In genomic region chr20:34834459-34834893, GRCh38 we compare ENCODE assay signal across 8 cellular contexts. TPM values are rescaled to one million over a fixed set of nuclear protein-coding genes. Genes with fewer than 3 reads are reported as not detected.
DNase-seq lines count a peak whose midpoint lies in the region; ATAC-seq, FAIRE-seq and TF ChIP-seq lines count a peak whose summit lies in the region.

No MANE protein-coding gene starts in this region.

- H3K27me3 ChIP-seq in heart left ventricle = no peaks in the 10 kb centered on the region
- no peaks in the 10 kb centered on the region for H3K27me3 ChIP-seq in right atrium auricular region
- no peaks in the 10 kb centered on the region for H3K27me3 ChIP-seq in upper lobe of right lung

- WGBS in heart left ventricle, 4 donors = 50 to 65% (median 51%) methylated on average over 6 of the region's 6 CpGs

- TF ChIP-seq CTCF in heart left ventricle (IDR thresholded peaks at IDR 0.05) = peak; percentile 34 to 64 (median 50)
- peak in 1 of 2 donors; percentile 60 for TF ChIP-seq CTCF in right atrium auricular region (IDR thresholded peaks at IDR 0.05)
- peak; percentile 62 for TF ChIP-seq CTCF in VCaP (conservative IDR thresholded peaks at IDR 0.05)
- peak; percentile 49 for TF ChIP-seq CTCF in upper lobe of right lung (IDR thresholded peaks at IDR 0.05)

- DNase-seq in heart left ventricle (no peak), right atrium auricular region (ENCODE audit: low spot score) (no peak), NCI-H1694 (lab: John Stamatoyannopoulos, UW) (peak; percentile 64), upper lobe of right lung (no peak)
- no peak for DNase-seq in stimulated activated CD4-positive, alpha-beta T cell treated with anti-CD3 and anti-CD28 coated beads, Interleukin-4, amount 100 ng/mL, for 24 hours

- H3K27ac ChIP-seq in heart left ventricle = no peak overlapping the region
- H3K27ac ChIP-seq in right atrium auricular region = no peak overlapping the region
- H3K27ac ChIP-seq in VCaP = no peak overlapping the region; the same call in 1 of the 2 replicates
- H3K27ac ChIP-seq in upper lobe of right lung = no peak overlapping the region

- H3K36me3 ChIP-seq in heart left ventricle = no peaks in the 10 kb centered on the region
- no peaks in the 10 kb centered on the region for H3K36me3 ChIP-seq in right atrium auricular region
- H3K36me3 ChIP-seq in upper lobe of right lung = no peaks in the 10 kb centered on the region

- H3K4me1 ChIP-seq in heart left ventricle (no peaks in the 10 kb centered on the region), right atrium auricular region (no peaks in the 10 kb centered on the region), upper lobe of right lung (no peaks in the 10 kb centered on the region)

- H3K4me3 ChIP-seq in heart left ventricle (no peak overlapping the region), right atrium auricular region (no peak overlapping the region), upper lobe of right lung (no peak overlapping the region)

- ATAC-seq in heart left ventricle (no peak), upper lobe of right lung (peak; percentile 32), HG02973 (IDR thresholded peaks at IDR 0.05; ENCODE audit: unreplicated experiment) (no peak)

- FAIRE-seq in islet of Langerhans (lab: Jason Lieb, UNC) = peak; percentile 97

- intact Hi-C loops in heart left ventricle (cut with DNase I) = loop anchor here in 5 of 10 donors (5.0 to 10.0 kb wide), 7 partner anchors 260 to 610 kb away; partner anchors contain the start of genes GDF5 (in 1 of the 5), MMP24OS (in 1 of the 5) and TRPC4AP (in 1 of the 5)
- intact Hi-C loops in upper lobe of right lung (cut with DNase I) = no loop called here

- H3K9me3 ChIP-seq in heart left ventricle (no peaks in the 10 kb centered on the region), right atrium auricular region (no peaks in the 10 kb centered on the region), upper lobe of right lung (no peaks in the 10 kb centered on the region)

- TF ChIP-seq POLR2A in heart left ventricle (IDR thresholded peaks at IDR 0.05) = no peak

RNA-seq across cellular contexts. Expression of gene NCOA6, which starts 9.0 kb away (rescaled TPM):
- total RNA-seq in heart left ventricle = 10 to 100 TPM; 13.0 to 34.0 (median 19.9) TPM
- 10 to 100 TPM; 13.9 to 22.7 TPM for polyA plus RNA-seq in heart left ventricle
- 10 to 100 TPM; 18.2 to 18.4 TPM for total RNA-seq in right atrium auricular region
- 27.8 TPM for total RNA-seq in upper lobe of right lung

RNA-seq across cellular contexts. Expression of gene GGT7, which starts 38.2 kb away (rescaled TPM):
- total RNA-seq in heart left ventricle (10 to 100 TPM in 8 of 9 donors, 1 to 10 TPM in 1; 7.9 to 30.7 (median 17.5) TPM), right atrium auricular region (10 to 100 TPM in 1 of 2 donors, 1 to 10 TPM in 1; 7.3 to 10.3 TPM), upper lobe of right lung (20.6 TPM)
- polyA plus RNA-seq in heart left ventricle = 10 to 100 TPM; 13.0 to 22.1 TPM

RNA-seq across cellular contexts. Expression of gene ACSS2, which starts 41.9 kb away (rescaled TPM):
- total RNA-seq in heart left ventricle (100 to 1,000 TPM in 4 of 9 donors, 10 to 100 TPM in 5; 87.1 to 113 (median 99.7) TPM), right atrium auricular region (10 to 100 TPM; 64.6 to 89.4 TPM), upper lobe of right lung (146 TPM)
- polyA plus RNA-seq in heart left ventricle = 100 to 1,000 TPM in 1 of 2 donors, 10 to 100 TPM in 1; 72.6 to 117 TPM
